ENCODE assay signal across 1 cellular context in genomic region chr19:21851596-21852345, GRCh38.
TF ChIP-seq lines count a peak whose summit lies in the region.

No MANE protein-coding gene starts in this region.

TF ChIP-seq in HepG2, 621 proteins besides CTCF, POLR2A, EP300 and RAD21 (continued from another document and continues in another):
- TF ChIP-seq TMF1 (CRISPR knock-in tag; IDR thresholded peaks at IDR 0.05; ENCODE audit: low read depth) (no peak), ZNF749 (CRISPR knock-in tag; IDR thresholded peaks at IDR 0.05; ENCODE audit: borderline replicate concordance) (no peak), ZNF362 (CRISPR knock-in tag; IDR thresholded peaks at IDR 0.05; ENCODE audit: borderline replicate concordance) (no peak), ZNF883 (CRISPR knock-in tag; IDR thresholded peaks at IDR 0.05; ENCODE audit: not compliant biosample characterization) (no peak), PBX2 (CRISPR knock-in tag; IDR thresholded peaks at IDR 0.05) (no peak), EHMT2 (IDR thresholded peaks at IDR 0.05; ENCODE audit: borderline replicate concordance, low read depth, low read length) (no peak), ETV6 (CRISPR knock-in tag; conservative IDR thresholded peaks at IDR 0.05) (no peak), ZNF251 (CRISPR knock-in tag; IDR thresholded peaks at IDR 0.05) (no peak), RFXAP (CRISPR knock-in tag; IDR thresholded peaks at IDR 0.05; ENCODE audit: borderline replicate concordance) (no peak), ZFP62 (CRISPR knock-in tag; IDR thresholded peaks at IDR 0.05) (no peak), ZNF614 (CRISPR knock-in tag; IDR thresholded peaks at IDR 0.05; ENCODE audit: borderline replicate concordance) (no peak), SAFB2 (CRISPR knock-in tag; IDR thresholded peaks at IDR 0.05; ENCODE audit: borderline replicate concordance, low read depth) (no peak), ZNF317 (CRISPR knock-in tag; IDR thresholded peaks at IDR 0.05) (peak; percentile 50; the same call in 1 of the 2 replicates), ZNF792 (CRISPR knock-in tag; IDR thresholded peaks at IDR 0.05) (no peak), ATF1 (CRISPR knock-in tag; IDR thresholded peaks at IDR 0.05) (no peak), ZNF777 (CRISPR knock-in tag; IDR thresholded peaks at IDR 0.05) (no peak), ASH2L (IDR thresholded peaks at IDR 0.05; ENCODE audit: insufficient read length, low read depth, low read length) (peak; percentile 47), ZNF253 (CRISPR knock-in tag; IDR thresholded peaks at IDR 0.05; ENCODE audit: borderline replicate concordance) (no peak), ERF (CRISPR knock-in tag; IDR thresholded peaks at IDR 0.05) (no peak), ZSCAN30 (CRISPR knock-in tag; IDR thresholded peaks at IDR 0.05) (no peak), ZNF841 (CRISPR knock-in tag; IDR thresholded peaks at IDR 0.05; ENCODE audit: borderline replicate concordance) (no peak), ZNF800 (CRISPR knock-in tag; IDR thresholded peaks at IDR 0.05) (no peak), TCF7L2 (IDR thresholded peaks at IDR 0.05; ENCODE audit: low read depth, low read length) (no peak), ZNF746 (CRISPR knock-in tag; IDR thresholded peaks at IDR 0.05) (no peak), RXRA (CRISPR knock-in tag; IDR thresholded peaks at IDR 0.05) (no peak), TFDP1 (CRISPR knock-in tag; IDR thresholded peaks at IDR 0.05; ENCODE audit: borderline replicate concordance) (peak; percentile 60; the same call in 1 of the 2 replicates), SETDB1 (CRISPR knock-in tag; IDR thresholded peaks at IDR 0.05; ENCODE audit: borderline replicate concordance) (no peak), SKI (IDR thresholded peaks at IDR 0.05; ENCODE audit: partially characterized antibody) (no peak), SP4 (CRISPR knock-in tag; IDR thresholded peaks at IDR 0.05) (0 out of 2 replicates have a peak, but pooled peaks have one; percentile 11), HOXA9 (CRISPR knock-in tag; IDR thresholded peaks at IDR 0.05; ENCODE audit: borderline replicate concordance) (no peak), ZNF143 (CRISPR knock-in tag; IDR thresholded peaks at IDR 0.05) (no peak)
- TF ChIP-seq, protein P1, sequence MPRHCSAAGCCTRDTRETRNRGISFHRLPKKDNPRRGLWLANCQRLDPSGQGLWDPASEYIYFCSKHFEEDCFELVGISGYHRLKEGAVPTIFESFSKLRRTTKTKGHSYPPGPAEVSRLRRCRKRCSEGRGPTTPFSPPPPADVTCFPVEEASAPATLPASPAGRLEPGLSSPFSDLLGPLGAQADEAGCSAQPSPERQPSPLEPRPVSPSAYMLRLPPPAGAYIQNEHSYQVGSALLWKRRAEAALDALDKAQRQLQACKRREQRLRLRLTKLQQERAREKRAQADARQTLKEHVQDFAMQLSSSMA (CRISPR knock-in tag; IDR thresholded peaks at IDR 0.05), result no peak
- TF ChIP-seq, protein P2, sequence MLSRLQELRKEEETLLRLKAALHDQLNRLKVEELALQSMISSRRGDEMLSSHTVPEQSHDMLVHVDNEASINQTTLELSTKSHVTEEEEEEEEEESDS (CRISPR knock-in tag; IDR thresholded peaks at IDR 0.05; ENCODE audit: borderline replicate concordance), result no peak
- TF ChIP-seq, protein P3, sequence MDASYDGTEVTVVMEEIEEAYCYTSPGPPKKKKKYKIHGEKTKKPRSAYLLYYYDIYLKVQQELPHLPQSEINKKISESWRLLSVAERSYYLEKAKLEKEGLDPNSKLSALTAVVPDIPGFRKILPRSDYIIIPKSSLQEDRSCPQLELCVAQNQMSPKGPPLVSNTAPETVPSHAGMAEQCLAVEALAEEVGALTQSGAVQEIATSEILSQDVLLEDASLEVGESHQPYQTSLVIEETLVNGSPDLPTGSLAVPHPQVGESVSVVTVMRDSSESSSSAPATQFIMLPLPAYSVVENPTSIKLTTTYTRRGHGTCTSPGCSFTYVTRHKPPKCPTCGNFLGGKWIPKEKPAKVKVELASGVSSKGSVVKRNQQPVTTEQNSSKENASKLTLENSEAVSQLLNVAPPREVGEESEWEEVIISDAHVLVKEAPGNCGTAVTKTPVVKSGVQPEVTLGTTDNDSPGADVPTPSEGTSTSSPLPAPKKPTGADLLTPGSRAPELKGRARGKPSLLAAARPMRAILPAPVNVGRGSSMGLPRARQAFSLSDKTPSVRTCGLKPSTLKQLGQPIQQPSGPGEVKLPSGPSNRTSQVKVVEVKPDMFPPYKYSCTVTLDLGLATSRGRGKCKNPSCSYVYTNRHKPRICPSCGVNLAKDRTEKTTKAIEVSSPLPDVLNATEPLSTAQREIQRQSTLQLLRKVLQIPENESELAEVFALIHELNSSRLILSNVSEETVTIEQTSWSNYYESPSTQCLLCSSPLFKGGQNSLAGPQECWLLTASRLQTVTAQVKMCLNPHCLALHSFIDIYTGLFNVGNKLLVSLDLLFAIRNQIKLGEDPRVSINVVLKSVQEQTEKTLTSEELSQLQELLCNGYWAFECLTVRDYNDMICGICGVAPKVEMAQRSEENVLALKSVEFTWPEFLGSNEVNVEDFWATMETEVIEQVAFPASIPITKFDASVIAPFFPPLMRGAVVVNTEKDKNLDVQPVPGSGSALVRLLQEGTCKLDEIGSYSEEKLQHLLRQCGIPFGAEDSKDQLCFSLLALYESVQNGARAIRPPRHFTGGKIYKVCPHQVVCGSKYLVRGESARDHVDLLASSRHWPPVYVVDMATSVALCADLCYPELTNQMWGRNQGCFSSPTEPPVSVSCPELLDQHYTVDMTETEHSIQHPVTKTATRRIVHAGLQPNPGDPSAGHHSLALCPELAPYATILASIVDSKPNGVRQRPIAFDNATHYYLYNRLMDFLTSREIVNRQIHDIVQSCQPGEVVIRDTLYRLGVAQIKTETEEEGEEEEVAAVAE (CRISPR knock-in tag; IDR thresholded peaks at IDR 0.05; ENCODE audit: borderline replicate concordance), result no peak
- TF ChIP-seq, protein P4, sequence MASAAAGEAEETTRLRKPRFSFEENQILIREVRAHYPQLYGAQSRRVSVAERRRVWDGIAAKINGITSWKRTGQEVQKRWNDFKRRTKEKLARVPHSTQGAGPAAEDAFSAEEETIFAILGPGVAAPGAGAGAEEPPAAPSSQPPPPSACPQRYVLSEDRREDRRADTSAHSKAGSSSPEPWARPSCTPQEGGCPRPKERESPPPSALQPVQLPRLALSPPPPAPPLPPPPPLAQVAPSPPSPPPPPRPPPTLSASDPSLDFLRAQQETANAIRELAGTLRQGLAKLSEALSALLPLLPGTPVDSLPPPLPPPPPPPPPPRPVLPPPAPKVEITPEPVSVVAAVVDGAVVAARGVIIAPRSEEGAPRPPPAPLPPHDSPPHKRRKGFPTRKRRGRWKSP (CRISPR knock-in tag; IDR thresholded peaks at IDR 0.05), result no peak
- TF ChIP-seq, protein P5, sequence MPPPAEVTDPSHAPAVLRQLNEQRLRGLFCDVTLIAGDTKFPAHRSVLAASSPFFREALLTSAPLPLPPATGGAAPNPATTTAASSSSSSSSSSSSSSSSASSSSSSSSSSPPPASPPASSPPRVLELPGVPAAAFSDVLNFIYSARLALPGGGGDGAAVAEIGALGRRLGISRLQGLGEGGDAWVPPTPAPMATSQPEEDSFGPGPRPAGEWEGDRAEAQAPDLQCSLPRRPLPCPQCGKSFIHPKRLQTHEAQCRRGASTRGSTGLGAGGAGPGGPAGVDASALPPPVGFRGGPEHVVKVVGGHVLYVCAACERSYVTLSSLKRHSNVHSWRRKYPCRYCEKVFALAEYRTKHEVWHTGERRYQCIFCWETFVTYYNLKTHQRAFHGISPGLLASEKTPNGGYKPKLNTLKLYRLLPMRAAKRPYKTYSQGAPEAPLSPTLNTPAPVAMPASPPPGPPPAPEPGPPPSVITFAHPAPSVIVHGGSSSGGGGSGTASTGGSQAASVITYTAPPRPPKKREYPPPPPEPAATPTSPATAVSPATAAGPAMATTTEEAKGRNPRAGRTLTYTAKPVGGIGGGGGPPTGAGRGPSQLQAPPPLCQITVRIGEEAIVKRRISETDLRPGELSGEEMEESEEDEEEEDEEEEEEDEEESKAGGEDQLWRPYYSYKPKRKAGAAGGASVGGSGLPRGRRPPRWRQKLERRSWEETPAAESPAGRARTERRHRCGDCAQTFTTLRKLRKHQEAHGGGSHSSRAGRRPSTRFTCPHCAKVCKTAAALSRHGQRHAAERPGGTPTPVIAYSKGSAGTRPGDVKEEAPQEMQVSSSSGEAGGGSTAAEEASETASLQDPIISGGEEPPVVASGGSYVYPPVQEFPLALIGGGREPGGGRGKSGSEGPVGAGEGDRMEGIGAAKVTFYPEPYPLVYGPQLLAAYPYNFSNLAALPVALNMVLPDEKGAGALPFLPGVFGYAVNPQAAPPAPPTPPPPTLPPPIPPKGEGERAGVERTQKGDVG (CRISPR knock-in tag; IDR thresholded peaks at IDR 0.05; ENCODE audit: borderline replicate concordance), result no peak
- TF ChIP-seq, protein P6, sequence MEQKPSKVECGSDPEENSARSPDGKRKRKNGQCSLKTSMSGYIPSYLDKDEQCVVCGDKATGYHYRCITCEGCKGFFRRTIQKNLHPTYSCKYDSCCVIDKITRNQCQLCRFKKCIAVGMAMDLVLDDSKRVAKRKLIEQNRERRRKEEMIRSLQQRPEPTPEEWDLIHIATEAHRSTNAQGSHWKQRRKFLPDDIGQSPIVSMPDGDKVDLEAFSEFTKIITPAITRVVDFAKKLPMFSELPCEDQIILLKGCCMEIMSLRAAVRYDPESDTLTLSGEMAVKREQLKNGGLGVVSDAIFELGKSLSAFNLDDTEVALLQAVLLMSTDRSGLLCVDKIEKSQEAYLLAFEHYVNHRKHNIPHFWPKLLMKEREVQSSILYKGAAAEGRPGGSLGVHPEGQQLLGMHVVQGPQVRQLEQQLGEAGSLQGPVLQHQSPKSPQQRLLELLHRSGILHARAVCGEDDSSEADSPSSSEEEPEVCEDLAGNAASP (CRISPR knock-in tag; IDR thresholded peaks at IDR 0.05; ENCODE audit: borderline replicate concordance), result no peak
- TF ChIP-seq, protein P7, sequence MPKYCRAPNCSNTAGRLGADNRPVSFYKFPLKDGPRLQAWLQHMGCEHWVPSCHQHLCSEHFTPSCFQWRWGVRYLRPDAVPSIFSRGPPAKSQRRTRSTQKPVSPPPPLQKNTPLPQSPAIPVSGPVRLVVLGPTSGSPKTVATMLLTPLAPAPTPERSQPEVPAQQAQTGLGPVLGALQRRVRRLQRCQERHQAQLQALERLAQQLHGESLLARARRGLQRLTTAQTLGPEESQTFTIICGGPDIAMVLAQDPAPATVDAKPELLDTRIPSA (CRISPR knock-in tag; IDR thresholded peaks at IDR 0.05; ENCODE audit: borderline replicate concordance), result no peak
